ENCODE assay signal across 7 cellular contexts in genomic region chr5:38675443-38675842, GRCh38.
"Had no signal": no experiment of that assay in that cellular context is flagged by ENCODE, and none has a peak within 500 bp of the region (broad histone marks: within the 10 kb centered on the region; RNA-seq: fewer than 3 reads in every experiment).

No MANE protein-coding gene starts in this region.

- H3K4me3 ChIP-seq: GM23338, K562 had no signal

- H3K4me3 Mint-ChIP-seq: GM23338, H9, HFFc6 had no signal

- H3K9me3 Mint-ChIP-seq: GM23338, H9, HFFc6 had no signal

- DNase-seq: H9, HCEC 1CT, HFFc6, IMR-90, KG1 had no signal

- H3K4me1 Mint-ChIP-seq: GM23338, H9 had no signal

- H3K27ac Mint-ChIP-seq: GM23338, H9, HFFc6 had no signal

- ATAC-seq: GM23338, K562 had no signal
